10 cellular contexts compared by ENCODE assay signal in the genomic region with DNA sequence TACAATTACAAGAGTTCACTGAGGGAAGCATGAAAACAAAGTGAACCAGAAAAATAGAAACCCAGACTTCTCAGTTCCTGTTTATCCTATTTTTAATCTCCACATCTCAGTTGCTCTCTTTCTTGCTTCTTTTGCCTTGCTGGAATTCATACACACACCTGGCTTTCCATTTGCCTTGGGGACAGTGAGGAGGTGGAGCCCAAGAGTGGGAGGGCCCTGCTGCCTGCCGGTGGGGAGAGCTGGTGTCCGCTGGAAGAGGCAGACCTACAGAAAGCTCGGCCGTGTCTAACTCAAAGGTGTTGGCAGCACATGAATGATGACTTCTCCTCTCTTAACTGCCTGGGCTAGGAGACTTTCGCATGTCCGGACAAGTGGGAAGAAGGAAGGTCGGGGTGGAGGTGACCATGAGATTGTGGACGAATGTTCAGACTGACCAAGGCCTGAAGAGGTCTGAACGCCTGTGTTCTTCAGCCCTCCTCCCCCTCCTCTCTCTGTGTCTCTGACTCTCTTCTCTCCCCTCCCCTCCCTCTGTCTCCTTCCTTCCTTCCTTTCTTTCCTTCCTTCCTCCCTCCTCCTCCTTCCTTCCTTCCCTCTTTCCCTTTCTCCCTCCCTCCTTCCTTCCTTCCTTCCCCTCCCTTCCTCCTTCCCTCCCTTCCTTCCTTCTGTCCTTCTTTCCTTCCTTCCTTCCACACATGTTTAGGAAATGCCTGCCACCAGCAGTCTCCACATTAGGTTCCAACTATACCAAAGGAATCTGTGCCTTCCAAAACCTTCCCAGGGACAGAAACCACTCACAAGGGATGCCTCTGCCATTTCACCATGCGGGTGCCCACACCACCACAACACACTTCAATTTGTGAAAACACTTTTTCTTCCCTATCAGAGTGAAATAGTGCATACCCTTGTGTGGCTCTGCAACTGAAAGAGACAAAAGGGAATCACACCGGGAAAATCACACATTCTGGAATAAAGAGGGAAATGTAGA.
DNase-seq lines count a peak whose midpoint lies in the region; ATAC-seq and TF ChIP-seq lines count a peak whose summit lies in the region.
"Had no signal": no experiment of that assay in that cellular context is flagged by ENCODE, and none has a peak within 500 bp of the region (broad histone marks: within the 10 kb centered on the region; RNA-seq: fewer than 3 reads in every experiment).

No MANE protein-coding gene starts in this region.

- H3K27ac ChIP-seq in BLaER1 (peak overlapping the region; percentile 79), HEK293 (ENCODE audit: extremely low read depth, low read depth, low read length) (no peak overlapping the region)
- H3K27ac ChIP-seq in effector memory CD4-positive, alpha-beta T cell (ENCODE audit: insufficient read depth, low read length, poor library complexity, severe bottlenecking): no peak overlapping the region
- H3K27ac ChIP-seq: cardiac muscle cell had no signal

- peak overlapping the region; percentile 72 for H3K4me2 ChIP-seq in BLaER1

- no peaks in the 10 kb centered on the region for H3K27me3 ChIP-seq in BLaER1
- no peaks in the 10 kb centered on the region for H3K27me3 ChIP-seq in effector memory CD4-positive, alpha-beta T cell (replicated peaks; ENCODE audit: control insufficient read depth, insufficient read depth, low read length, poor library complexity, severe bottlenecking)

- H3K27me3 Mint-ChIP-seq in activated T-helper 17 cell treated with anti-CD3 and anti-CD28 coated beads, Interleukin-2, amount 50 U/mL, for 72 hours: peaks cover 6% of the 10 kb centered on the region

- peak overlapping the region; percentile 77 for H3K27ac Mint-ChIP-seq in activated T-helper 17 cell treated with anti-CD3 and anti-CD28 coated beads, Interleukin-2, amount 50 U/mL, for 72 hours

- H3K4me3 Mint-ChIP-seq in activated T-helper 17 cell treated with anti-CD3 and anti-CD28 coated beads, Interleukin-2, amount 50 U/mL, for 72 hours: peak overlapping the region; percentile 77

- H3K4me1 Mint-ChIP-seq in activated T-helper 17 cell treated with anti-CD3 and anti-CD28 coated beads, Interleukin-2, amount 50 U/mL, for 72 hours: peaks cover 19% of the 10 kb centered on the region

- TF ChIP-seq CTCF in HEK293 (tag by site-specific recombination; IDR thresholded peaks at IDR 0.05): no peak
- TF ChIP-seq CTCF in mucosa of descending colon (IDR thresholded peaks at IDR 0.05): no peak

- peaks cover 34% of the 10 kb centered on the region for H3K9me3 ChIP-seq in BLaER1
- no peaks in the 10 kb centered on the region for H3K9me3 ChIP-seq in HEK293 (ENCODE audit: control insufficient read depth, insufficient read depth, low read depth, low read length)
- no peaks in the 10 kb centered on the region for H3K9me3 ChIP-seq in mucosa of descending colon
- H3K9me3 ChIP-seq in effector memory CD4-positive, alpha-beta T cell (ENCODE audit: control insufficient read depth, low read length): no peaks in the 10 kb centered on the region

- no peak for ATAC-seq in activated T-helper 17 cell treated with anti-CD3 and anti-CD28 coated beads, Interleukin-2, amount 50 U/mL, for 72 hours (replicated peaks)
- peak; percentile 41 for ATAC-seq in mucosa of descending colon

- peaks cover 16% of the 10 kb centered on the region for H3K9me3 Mint-ChIP-seq in activated T-helper 17 cell treated with anti-CD3 and anti-CD28 coated beads, Interleukin-2, amount 50 U/mL, for 72 hours

- CTCF ChIA-PET in HEK293 (lab: Yijun Ruan, JAX): interaction anchor here (0.6 to 2.2 kb wide), 4 partner anchors 9 to 313 kb away, joined by 3 to 7 read pairs (median 3); no protein-coding TSS in a partner anchor

- peak overlapping the region; percentile 25 for H3K9ac ChIP-seq in BLaER1

- no peaks in the 10 kb centered on the region for H4K20me1 ChIP-seq in BLaER1

- H3K36me3 Mint-ChIP-seq in activated T-helper 17 cell treated with anti-CD3 and anti-CD28 coated beads, Interleukin-2, amount 50 U/mL, for 72 hours (ENCODE audit: low read depth): no peaks in the 10 kb centered on the region

- H3K4me1 ChIP-seq in BLaER1 (peaks cover 49% of the 10 kb centered on the region), HEK293 (ENCODE audit: control insufficient read depth, insufficient read depth, low read length) (no peaks in the 10 kb centered on the region), mucosa of descending colon (ENCODE audit: low read depth) (peaks cover 7% of the 10 kb centered on the region)
- peaks cover 4% of the 10 kb centered on the region for H3K4me1 ChIP-seq in effector memory CD4-positive, alpha-beta T cell (ENCODE audit: control insufficient read depth, insufficient read depth, low read length, poor library complexity, severe bottlenecking)

- intact Hi-C loops in mucosa of descending colon (cut with DNase I, micrococcal nuclease): no loop called here

- no peaks in the 10 kb centered on the region for H3K36me3 ChIP-seq in BLaER1
- no peaks in the 10 kb centered on the region for H3K36me3 ChIP-seq in HEK293 (ENCODE audit: control insufficient read depth in 2 of 2, insufficient read depth in 1 of 2, low read length in 2 of 2)
- H3K36me3 ChIP-seq in mucosa of descending colon (ENCODE audit: low read depth): no peaks in the 10 kb centered on the region
- no peaks in the 10 kb centered on the region for H3K36me3 ChIP-seq in effector memory CD4-positive, alpha-beta T cell (ENCODE audit: control insufficient read depth, insufficient read depth, low read length)
- H3K36me3 ChIP-seq: cardiac muscle cell had no signal

- DNase-seq in mucosa of descending colon (no peak), cerebellar cortex (ENCODE audit: low spot score) (no peak), NCI-H1048 (lab: John Stamatoyannopoulos, UW) (no peak)
- no peak for DNase-seq in activated CD4-positive, CD25-positive, alpha-beta regulatory T cell (lab: John Stamatoyannopoulos, UW)
- no peak for DNase-seq in effector memory CD4-positive, alpha-beta T cell
- DNase-seq: Kasumi-1 had no signal

- 0 out of 2 replicates have a peak overlapping the region, but pooled peaks have one; percentile 9 for H3K4me3 ChIP-seq in BLaER1
- no peak overlapping the region for H3K4me3 ChIP-seq in HEK293 (ENCODE audit: low read depth, low read length)
- no peak overlapping the region for H3K4me3 ChIP-seq in mucosa of descending colon
- no peak overlapping the region for H3K4me3 ChIP-seq in effector memory CD4-positive, alpha-beta T cell (ENCODE audit: insufficient read depth, low read depth, low read length, poor library complexity, severe bottlenecking)
- H3K4me3 ChIP-seq: cardiac muscle cell had no signal

- POLR2A ChIA-PET in HEK293 (lab: Yijun Ruan, JAX): no interaction called here

TF ChIP-seq in HEK293, 187 proteins besides CTCF, POLR2A, EP300 and RAD21 (continues in another document):
- TF ChIP-seq ZNF362 (tag by site-specific recombination; IDR thresholded peaks at IDR 0.05): no peak
- TF ChIP-seq KLF16 (tag by site-specific recombination; IDR thresholded peaks at IDR 0.05): no peak
- TF ChIP-seq KLF9 (tag by site-specific recombination; IDR thresholded peaks at IDR 0.05; ENCODE audit: low read depth): no peak
- 0 out of 2 replicates have a peak, but pooled peaks have one; percentile 10 for TF ChIP-seq ZNF530 (tag by site-specific recombination; IDR thresholded peaks at IDR 0.05; ENCODE audit: low read depth)
- no peak for TF ChIP-seq ZNF175 (tag by site-specific recombination; IDR thresholded peaks at IDR 0.05)
- TF ChIP-seq, protein P1, sequence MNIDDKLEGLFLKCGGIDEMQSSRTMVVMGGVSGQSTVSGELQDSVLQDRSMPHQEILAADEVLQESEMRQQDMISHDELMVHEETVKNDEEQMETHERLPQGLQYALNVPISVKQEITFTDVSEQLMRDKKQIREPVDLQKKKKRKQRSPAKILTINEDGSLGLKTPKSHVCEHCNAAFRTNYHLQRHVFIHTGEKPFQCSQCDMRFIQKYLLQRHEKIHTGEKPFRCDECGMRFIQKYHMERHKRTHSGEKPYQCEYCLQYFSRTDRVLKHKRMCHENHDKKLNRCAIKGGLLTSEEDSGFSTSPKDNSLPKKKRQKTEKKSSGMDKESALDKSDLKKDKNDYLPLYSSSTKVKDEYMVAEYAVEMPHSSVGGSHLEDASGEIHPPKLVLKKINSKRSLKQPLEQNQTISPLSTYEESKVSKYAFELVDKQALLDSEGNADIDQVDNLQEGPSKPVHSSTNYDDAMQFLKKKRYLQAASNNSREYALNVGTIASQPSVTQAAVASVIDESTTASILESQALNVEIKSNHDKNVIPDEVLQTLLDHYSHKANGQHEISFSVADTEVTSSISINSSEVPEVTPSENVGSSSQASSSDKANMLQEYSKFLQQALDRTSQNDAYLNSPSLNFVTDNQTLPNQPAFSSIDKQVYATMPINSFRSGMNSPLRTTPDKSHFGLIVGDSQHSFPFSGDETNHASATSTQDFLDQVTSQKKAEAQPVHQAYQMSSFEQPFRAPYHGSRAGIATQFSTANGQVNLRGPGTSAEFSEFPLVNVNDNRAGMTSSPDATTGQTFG (tag by site-specific recombination; IDR thresholded peaks at IDR 0.05; ENCODE audit: borderline replicate concordance): peak; percentile 80; the same call in 1 of the 2 replicates
- TF ChIP-seq SALL2 (tag by site-specific recombination; IDR thresholded peaks at IDR 0.05; ENCODE audit: borderline replicate concordance): 0 out of 2 replicates have a peak, but pooled peaks have one; percentile 41
- TF ChIP-seq ZNF600 (tag by site-specific recombination; IDR thresholded peaks at IDR 0.05): no peak
- TF ChIP-seq ZNF274 (IDR thresholded peaks at IDR 0.05; ENCODE audit: low read length): no peak
- no peak for TF ChIP-seq ZNF274 (tag by site-specific recombination; IDR thresholded peaks at IDR 0.05; ENCODE audit: borderline replicate concordance)
- TF ChIP-seq ZNF48 (tag by site-specific recombination; IDR thresholded peaks at IDR 0.05): no peak
- no peak for TF ChIP-seq ZNF571 (tag by site-specific recombination; IDR thresholded peaks at IDR 0.05)
- TF ChIP-seq ZNF544 (tag by site-specific recombination; IDR thresholded peaks at IDR 0.05): peak; percentile 57; the same call in 1 of the 2 replicates
- no peak for TF ChIP-seq ZNF114 (tag by site-specific recombination; IDR thresholded peaks at IDR 0.05)
